ENCODE assay signal across 24 cellular contexts in genomic region chr7:114342431-114343181, GRCh38.
"Had no signal": no experiment of that assay in that cellular context is flagged by ENCODE, and none has a peak within 500 bp of the region (broad histone marks: within the 10 kb centered on the region; RNA-seq: fewer than 3 reads in every experiment).

No MANE protein-coding gene starts in this region.

- H3K36me3 ChIP-seq: Peyer's patch, SJCRH30 had no signal

- H3K9me3 ChIP-seq: Peyer's patch, SJCRH30, SK-N-SH had no signal

- H3K4me3 ChIP-seq: Peyer's patch, SJCRH30 had no signal

- FAIRE-seq: bronchial epithelial cell had no signal

- H3K9ac ChIP-seq: SK-N-SH had no signal

- ATAC-seq: activated CD4-positive, alpha-beta T cell treated with anti-CD3 and anti-CD28 coated beads for 36 hours; activated CD8-positive, alpha-beta T cell treated with anti-CD3 and anti-CD28 coated beads, Interleukin-2, amount 10 ng/mL, durations not matched to agents 7 days and 5 days had no signal

- H3K4me2 ChIP-seq: SK-N-SH had no signal

- H3K27ac ChIP-seq: Peyer's patch, RWPE1, SJCRH30, VCaP had no signal

- H3K4me1 ChIP-seq: Peyer's patch had no signal

- H3K27me3 ChIP-seq: Peyer's patch, SJCRH30 had no signal

- DNase-seq: activated CD4-positive, alpha-beta T cell treated with anti-CD3 and anti-CD28 coated beads for 36 hours; activated CD4-positive, CD25-positive, alpha-beta regulatory T cell; activated CD8-positive, alpha-beta memory T cell treated with anti-CD3 and anti-CD28 coated beads, Interleukin-2, amount 50 U/mL, for 48 hours; activated CD8-positive, alpha-beta T cell treated with anti-CD3 and anti-CD28 coated beads, Interleukin-2, amount 10 ng/mL, durations not matched to agents 7 days and 5 days; activated naive CD4-positive, alpha-beta T cell; activated T-cell treated with anti-CD3 and anti-CD28 coated beads, Interleukin-2, amount 50 U/mL, for 1 hour; aorta; central memory CD4-positive, alpha-beta T cell; Kasumi-1; NCI-H1048; NCI-H146; NCI-H187 treated with DMSO at 0.1 percent for 48 hours; NCI-H2107; NCI-H510A treated with DMSO at 0.1 percent for 48 hours; NCI-H774; OCI-M1; Peyer's patch; Right ventricle myocardium superior; SJCRH30; SK-N-SH; T-helper 1 cell had no signal
